In genomic region chr2:127275789-127276188, GRCh38 we compare ENCODE assay signal across 18 cellular contexts. TPM values are rescaled to one million over a fixed set of nuclear protein-coding genes. Genes with fewer than 3 reads are reported as not detected.
DNase-seq lines count a peak whose midpoint lies in the region; ATAC-seq and TF ChIP-seq lines count a peak whose summit lies in the region.
"Had no signal": no experiment of that assay in that cellular context is flagged by ENCODE, and none has a peak within 500 bp of the region (broad histone marks: within the 10 kb centered on the region; RNA-seq: fewer than 3 reads in every experiment).

No MANE protein-coding gene starts in this region.

- DNase-seq in T-helper 2 cell treated with Interferon-gamma antibody and Interleukin-4, amounts not matched to agents 5 μg/mL and 100 μg/mL, for 36 hours (ENCODE audit: low spot score) = no peak
- DNase-seq in T-helper 2 cell = no peak
- DNase-seq in mesenchymal stem cell = no peak
- no peak for DNase-seq in psoas muscle
- DNase-seq in stimulated activated CD4-positive, alpha-beta T cell treated with anti-CD3 and anti-CD28 coated beads, Interleukin-2, amount 100 ng/mL, for 48 hours = no peak
- no peak for DNase-seq in testis
- DNase-seq: AML-193, DMS79, KG1, NCI-H1092 treated with DMSO at 0.1 percent for 48 hours, NCI-H1436 treated with DMSO at 0.1 percent for 48 hours, NCI-H2081, NCI-H446, NCI-H526 had no signal

- H2BK12ac ChIP-seq in mesenchymal stem cell (ENCODE audit: low read length in 2 of 2) = no peak overlapping the region

- ATAC-seq in activated T-helper 17 cell treated with anti-CD3 and anti-CD28 coated beads, Interleukin-2, amount 50 U/mL, for 72 hours (replicated peaks) = no peak
- ATAC-seq in psoas muscle = no peak

- H3K4me3 Mint-ChIP-seq in T-helper 2 cell treated with Interferon-gamma antibody and Interleukin-4, amounts not matched to agents 5 μg/mL and 100 μg/mL, for 36 hours = no peak overlapping the region
- no peak overlapping the region for H3K4me3 Mint-ChIP-seq in activated T-helper 17 cell treated with anti-CD3 and anti-CD28 coated beads, Interleukin-2, amount 50 U/mL, for 72 hours

- H3K9me3 ChIP-seq in BLaER1 (no peaks in the 10 kb centered on the region), mesenchymal stem cell (ENCODE audit: control insufficient read depth, low read length) (no peaks in the 10 kb centered on the region), psoas muscle (no peaks in the 10 kb centered on the region), testis (no peaks in the 10 kb centered on the region)

- H3K4me2 ChIP-seq in BLaER1 (no peak overlapping the region), mesenchymal stem cell (ENCODE audit: low read length, poor library complexity, severe bottlenecking) (no peak overlapping the region)

- H3K27me3 ChIP-seq in BLaER1 = no peaks in the 10 kb centered on the region
- H3K27me3 ChIP-seq in mesenchymal stem cell (ENCODE audit: control insufficient read depth in 1 of 2, insufficient read depth in 1 of 2, low read length in 2 of 2) = no peaks in the 10 kb centered on the region
- H3K27me3 ChIP-seq in psoas muscle (ENCODE audit: insufficient read depth in 3 of 3, low read length in 2 of 3) = no peaks in the 10 kb centered on the region
- no peaks in the 10 kb centered on the region for H3K27me3 ChIP-seq in testis

- WGBS in mesenchymal stem cell = 95% methylated on average over 9 of the region's 9 CpGs
- 78 to 97% (median 85%) methylated on average over 9 of the region's 9 CpGs for WGBS in psoas muscle, 3 donors
- 93 to 95% methylated on average over 9 of the region's 9 CpGs for WGBS in testis, 2 donors

- intact Hi-C loops in psoas muscle (cut with DNase I) (no loop called here), testis (cut with DNase I; ENCODE audit: low total_unique reads) (no loop called here)

- no peak for TF ChIP-seq CTCF in psoas muscle (IDR thresholded peaks at IDR 0.05)
- TF ChIP-seq CTCF in testis (IDR thresholded peaks at IDR 0.05) = no peak

- no peaks in the 10 kb centered on the region for H3K9me3 Mint-ChIP-seq in T-helper 2 cell treated with Interferon-gamma antibody and Interleukin-4, amounts not matched to agents 5 μg/mL and 100 μg/mL, for 36 hours
- H3K9me3 Mint-ChIP-seq in activated T-helper 17 cell treated with anti-CD3 and anti-CD28 coated beads, Interleukin-2, amount 50 U/mL, for 72 hours = no peaks in the 10 kb centered on the region

- H2BK120ac ChIP-seq in mesenchymal stem cell (ENCODE audit: low read depth, low read length) = no peak overlapping the region

- H3K36me3 ChIP-seq in BLaER1 (peaks cover 100% of the 10 kb centered on the region), mesenchymal stem cell (ENCODE audit: control insufficient read depth in 1 of 2, insufficient read depth in 2 of 2, low read depth in 1 of 2, low read length in 2 of 2) (peaks cover 69 to 88% of the 10 kb centered on the region in 2 experiments), psoas muscle (ENCODE audit: insufficient read depth in 1 of 2, low read depth in 1 of 2) (peaks cover 18 to 98% of the 10 kb centered on the region in 2 donors), testis (ENCODE audit: low read depth, missing control alignments) (no peaks in the 10 kb centered on the region)

- peaks cover 57% of the 10 kb centered on the region for H4K20me1 ChIP-seq in BLaER1

- H2BK5ac ChIP-seq in mesenchymal stem cell (ENCODE audit: low read depth, low read length, poor library complexity, severe bottlenecking) = no peak overlapping the region

- peak overlapping the region; percentile 19 for H4K8ac ChIP-seq in mesenchymal stem cell (ENCODE audit: low read length)

- peaks cover 52% of the 10 kb centered on the region for H3K79me1 ChIP-seq in mesenchymal stem cell (replicated peaks; ENCODE audit: low read length, poor library complexity, severe bottlenecking)

- H3K4me1 Mint-ChIP-seq in T-helper 2 cell treated with Interferon-gamma antibody and Interleukin-4, amounts not matched to agents 5 μg/mL and 100 μg/mL, for 36 hours (ENCODE audit: low read depth) = peaks cover 9% of the 10 kb centered on the region
- peaks cover 13% of the 10 kb centered on the region for H3K4me1 Mint-ChIP-seq in activated T-helper 17 cell treated with anti-CD3 and anti-CD28 coated beads, Interleukin-2, amount 50 U/mL, for 72 hours

- no peaks in the 10 kb centered on the region for H3K27me3 Mint-ChIP-seq in T-helper 2 cell treated with Interferon-gamma antibody and Interleukin-4, amounts not matched to agents 5 μg/mL and 100 μg/mL, for 36 hours (ENCODE audit: low read depth)
- no peaks in the 10 kb centered on the region for H3K27me3 Mint-ChIP-seq in activated T-helper 17 cell treated with anti-CD3 and anti-CD28 coated beads, Interleukin-2, amount 50 U/mL, for 72 hours

- TF ChIP-seq POLR2A in testis (IDR thresholded peaks at IDR 0.05) = no peak

- no peak overlapping the region for H2AFZ ChIP-seq in mesenchymal stem cell (ENCODE audit: low read depth, low read length)

- H3K4ac ChIP-seq in mesenchymal stem cell (ENCODE audit: low read depth in 1 of 2, low read length in 2 of 2) = no peak overlapping the region

- H3K27ac ChIP-seq in BLaER1 (no peak overlapping the region), mesenchymal stem cell (ENCODE audit: low read length, poor library complexity, severe bottlenecking) (no peak overlapping the region), psoas muscle (no peak overlapping the region), testis (no peak overlapping the region)
- H3K27ac ChIP-seq: C4-2B had no signal

- H3K9ac ChIP-seq in BLaER1 = 0 out of 2 replicates have a peak overlapping the region, but pooled peaks have one; percentile 5
- H3K9ac ChIP-seq in mesenchymal stem cell (ENCODE audit: low read length) = no peak overlapping the region

- H3K4me3 ChIP-seq in BLaER1 (no peak overlapping the region), mesenchymal stem cell (ENCODE audit: insufficient read depth in 1 of 2, low read depth in 1 of 2, low read length in 2 of 2) (no peak overlapping the region), psoas muscle (no peak overlapping the region), testis (no peak overlapping the region)

- no peaks in the 10 kb centered on the region for H3K4me1 ChIP-seq in BLaER1
- no peaks in the 10 kb centered on the region for H3K4me1 ChIP-seq in mesenchymal stem cell (ENCODE audit: control insufficient read depth, insufficient read depth, low read depth, low read length)
- H3K4me1 ChIP-seq in psoas muscle = no peaks in the 10 kb centered on the region
- no peaks in the 10 kb centered on the region for H3K4me1 ChIP-seq in testis

- peak overlapping the region; percentile 11 for H3K27ac Mint-ChIP-seq in T-helper 2 cell treated with Interferon-gamma antibody and Interleukin-4, amounts not matched to agents 5 μg/mL and 100 μg/mL, for 36 hours
- H3K27ac Mint-ChIP-seq in activated T-helper 17 cell treated with anti-CD3 and anti-CD28 coated beads, Interleukin-2, amount 50 U/mL, for 72 hours = peak overlapping the region; percentile 29

- no peak overlapping the region for H3K18ac ChIP-seq in mesenchymal stem cell (ENCODE audit: low read depth in 1 of 2, low read length in 2 of 2)

- no peak overlapping the region for H4K91ac ChIP-seq in mesenchymal stem cell (ENCODE audit: low read length)

- H2BK15ac ChIP-seq in mesenchymal stem cell (ENCODE audit: low read depth, poor library complexity, severe bottlenecking) = no peak overlapping the region

- no peak overlapping the region for H2AK5ac ChIP-seq in mesenchymal stem cell (ENCODE audit: low read length, severe bottlenecking)

- H3K23ac ChIP-seq in mesenchymal stem cell (ENCODE audit: low read length in 2 of 2) = no peak overlapping the region

- peaks cover 70% of the 10 kb centered on the region for H3K36me3 Mint-ChIP-seq in T-helper 2 cell treated with Interferon-gamma antibody and Interleukin-4, amounts not matched to agents 5 μg/mL and 100 μg/mL, for 36 hours (ENCODE audit: low read depth)
- H3K36me3 Mint-ChIP-seq in activated T-helper 17 cell treated with anti-CD3 and anti-CD28 coated beads, Interleukin-2, amount 50 U/mL, for 72 hours (ENCODE audit: low read depth) = peaks cover 100% of the 10 kb centered on the region

- H3K14ac ChIP-seq in mesenchymal stem cell (ENCODE audit: low read length in 2 of 2) = no peak overlapping the region

RNA-seq across cellular contexts. Expression of gene ERCC3, which starts 18.2 kb away (rescaled TPM):
- 10 to 100 TPM; 51.6 to 58.2 TPM for total RNA-seq in activated T-helper 17 cell treated with anti-CD3 and anti-CD28 coated beads, Interleukin-2, amount 50 U/mL, for 72 hours
- 21.1 TPM for polyA plus RNA-seq in mesenchymal stem cell (2013, experiment 1 of 2)
- 20.7 TPM for polyA plus RNA-seq in mesenchymal stem cell (2013, experiment 2 of 2)
- total RNA-seq in psoas muscle = 10 to 100 TPM; 28.2 to 31.2 (median 29.2) TPM
- polyA plus RNA-seq in psoas muscle = 10 to 100 TPM; 22.2 to 54.9 (median 27.2) TPM
- 10 to 100 TPM; 78.2 to 87.5 TPM for total RNA-seq in testis
- 81.2 TPM for polyA plus RNA-seq in testis (ENCODE audit: insufficient read depth, low read depth, low replicate concordance)

RNA-seq across cellular contexts. Expression of gene CYP27C1, which starts 55.7 kb away (rescaled TPM):
- total RNA-seq in activated T-helper 17 cell treated with anti-CD3 and anti-CD28 coated beads, Interleukin-2, amount 50 U/mL, for 72 hours = not detected
- polyA plus RNA-seq in mesenchymal stem cell (2013, experiment 1 of 2) = 0.35 TPM
- 0.27 TPM for polyA plus RNA-seq in mesenchymal stem cell (2013, experiment 2 of 2)
- total RNA-seq in psoas muscle (under 1 TPM in 3 of 4 donors, not detected in 1; 0.10 to 0.21 (median 0.13) TPM), testis (under 1 TPM; 0.50 to 0.55 TPM)
- polyA plus RNA-seq in psoas muscle (under 1 TPM; 0.01 to 0.21 (median 0.03) TPM), testis (ENCODE audit: insufficient read depth, low read depth, low replicate concordance) (0.47 TPM)
- polyA plus RNA-seq: AG04450 had no signal
